Comparison of ENCODE assay signal across 28 cellular contexts in genomic region chr11:108618529-108618928, GRCh38.
"Had no signal": no experiment of that assay in that cellular context is flagged by ENCODE, and none has a peak within 500 bp of the region (broad histone marks: within the 10 kb centered on the region; RNA-seq: fewer than 3 reads in every experiment).

No MANE protein-coding gene starts in this region.

- H3K9me3 ChIP-seq: left lung, pancreas, psoas muscle, right atrium auricular region, tibial artery had no signal

- H3K27ac Mint-ChIP-seq: activated CD4-positive, alpha-beta T cell treated with anti-CD3 and anti-CD28 coated beads, Interleukin-2, amount 10 ng/mL, durations not matched to agents 7 days and 5 days; activated CD8-positive, alpha-beta memory T cell treated with anti-CD3 and anti-CD28 coated beads, Interleukin-2, amount 10 ng/mL, durations not matched to agents 7 days and 5 days; activated CD8-positive, alpha-beta T cell treated with anti-CD3 and anti-CD28 coated beads for 36 hours; activated naive CD4-positive, alpha-beta T cell treated with anti-CD3 and anti-CD28 coated beads, Interleukin-2, amount 10 ng/mL, durations not matched to agents 7 days and 5 days; activated naive CD8-positive, alpha-beta T cell treated with anti-CD3 and anti-CD28 coated beads, Interleukin-2, amount 50 U/mL, for 24 hours; brain; immature natural killer cell; nephron progenitor cell; stimulated activated naive CD8-positive, alpha-beta T cell treated with anti-CD3 and anti-CD28 coated beads, Interleukin-15, amount 100 ng/mL, for 72 hours; T-helper 2 cell treated with Interferon-gamma antibody and Interleukin-4, amounts not matched to agents 5 μg/mL and 100 μg/mL, for 36 hours had no signal

- H3K4me3 Mint-ChIP-seq: activated CD4-positive, alpha-beta T cell treated with anti-CD3 and anti-CD28 coated beads, Interleukin-2, amount 10 ng/mL, durations not matched to agents 7 days and 5 days; activated CD8-positive, alpha-beta memory T cell treated with anti-CD3 and anti-CD28 coated beads, Interleukin-2, amount 10 ng/mL, durations not matched to agents 7 days and 5 days; activated CD8-positive, alpha-beta T cell treated with anti-CD3 and anti-CD28 coated beads for 36 hours; activated naive CD4-positive, alpha-beta T cell treated with anti-CD3 and anti-CD28 coated beads, Interleukin-2, amount 10 ng/mL, durations not matched to agents 7 days and 5 days; activated naive CD8-positive, alpha-beta T cell treated with anti-CD3 and anti-CD28 coated beads, Interleukin-2, amount 50 U/mL, for 24 hours; brain; immature natural killer cell; nephron progenitor cell; stimulated activated naive CD8-positive, alpha-beta T cell treated with anti-CD3 and anti-CD28 coated beads, Interleukin-15, amount 100 ng/mL, for 72 hours; T-helper 2 cell treated with Interferon-gamma antibody and Interleukin-4, amounts not matched to agents 5 μg/mL and 100 μg/mL, for 36 hours had no signal

- DNase-seq: activated CD4-positive, alpha-beta T cell treated with anti-CD3 and anti-CD28 coated beads, Interleukin-2, amount 10 ng/mL, durations not matched to agents 7 days and 5 days; activated CD8-positive, alpha-beta memory T cell treated with anti-CD3 and anti-CD28 coated beads, Interleukin-2, amount 10 ng/mL, durations not matched to agents 7 days and 5 days; activated CD8-positive, alpha-beta T cell treated with anti-CD3 and anti-CD28 coated beads for 36 hours; activated effector memory CD4-positive, alpha-beta T cell treated with anti-CD3 and anti-CD28 coated beads, Interleukin-2, amount 50 U/mL, for 16 hours; activated naive CD4-positive, alpha-beta T cell treated with anti-CD3 and anti-CD28 coated beads, Interleukin-2, amount 10 ng/mL, durations not matched to agents 7 days and 5 days; activated naive CD8-positive, alpha-beta T cell treated with anti-CD3 and anti-CD28 coated beads, Interleukin-2, amount 50 U/mL, for 24 hours; activated T-cell treated with anti-CD3 and anti-CD28 coated beads for 4 hours; aorta; central memory CD4-positive, alpha-beta T cell; effector memory CD4-positive, alpha-beta T cell; glutamatergic neuron; immature natural killer cell; kidney glomerular epithelial cell; left lung; nephron progenitor cell; pancreas; psoas muscle; stimulated activated CD4-positive, alpha-beta T cell treated with anti-CD3 and anti-CD28 coated beads, Interleukin-12 subunit alpha, Interleukin-12 subunit beta, amount 100 ng/mL, for 4 hours; stimulated activated CD4-positive, alpha-beta T cell treated with anti-CD3 and anti-CD28 coated beads, Interleukin-1b, Interleukin-23, amount 100 ng/mL, for 48 hours; stimulated activated naive CD8-positive, alpha-beta T cell treated with anti-CD3 and anti-CD28 coated beads, Interleukin-15, amount 100 ng/mL, for 72 hours; tibial artery had no signal

- H3K27me3 ChIP-seq: left lung, pancreas, right atrium auricular region, tibial artery had no signal

- H3K4me1 Mint-ChIP-seq: immature natural killer cell had no signal

- H3K4me3 ChIP-seq: hepatocyte, left lung, pancreas, psoas muscle, right atrium auricular region, tibial artery had no signal

- H3K79me2 ChIP-seq: hepatocyte had no signal

- H2AFZ ChIP-seq: hepatocyte had no signal

- H3K4me2 ChIP-seq: hepatocyte had no signal

- ATAC-seq: activated CD4-positive, CD25-positive, alpha-beta regulatory T cell treated with anti-CD3 and anti-CD28 coated beads, Interleukin-2, amount 50 U/mL, for 24 hours; activated CD8-positive, alpha-beta memory T cell treated with anti-CD3 and anti-CD28 coated beads, Interleukin-2, amount 10 ng/mL, durations not matched to agents 7 days and 5 days; activated CD8-positive, alpha-beta T cell treated with anti-CD3 and anti-CD28 coated beads for 36 hours; activated naive CD8-positive, alpha-beta T cell treated with anti-CD3 and anti-CD28 coated beads, Interleukin-2, amount 50 U/mL, for 24 hours; esophagus mucosa; left lung; pancreas; psoas muscle; stimulated activated naive CD8-positive, alpha-beta T cell treated with anti-CD3 and anti-CD28 coated beads, Interleukin-15, amount 100 ng/mL, for 72 hours had no signal

- H3K27ac ChIP-seq: hepatocyte, left lung, pancreas, psoas muscle, right atrium auricular region, tibial artery, VCaP had no signal

- H3K36me3 Mint-ChIP-seq: activated CD8-positive, alpha-beta memory T cell treated with anti-CD3 and anti-CD28 coated beads, Interleukin-2, amount 10 ng/mL, durations not matched to agents 7 days and 5 days; activated naive CD4-positive, alpha-beta T cell treated with anti-CD3 and anti-CD28 coated beads, Interleukin-2, amount 10 ng/mL, durations not matched to agents 7 days and 5 days; brain; immature natural killer cell had no signal

- H3K4me1 ChIP-seq: left lung, pancreas, psoas muscle, right atrium auricular region, tibial artery had no signal

- H3K9me3 Mint-ChIP-seq: activated CD8-positive, alpha-beta T cell treated with anti-CD3 and anti-CD28 coated beads for 36 hours; activated naive CD4-positive, alpha-beta T cell treated with anti-CD3 and anti-CD28 coated beads, Interleukin-2, amount 10 ng/mL, durations not matched to agents 7 days and 5 days; activated naive CD8-positive, alpha-beta T cell treated with anti-CD3 and anti-CD28 coated beads, Interleukin-2, amount 50 U/mL, for 24 hours; brain; immature natural killer cell; nephron progenitor cell; stimulated activated naive CD8-positive, alpha-beta T cell treated with anti-CD3 and anti-CD28 coated beads, Interleukin-15, amount 100 ng/mL, for 72 hours; T-helper 2 cell treated with Interferon-gamma antibody and Interleukin-4, amounts not matched to agents 5 μg/mL and 100 μg/mL, for 36 hours had no signal
